In the genomic region with DNA sequence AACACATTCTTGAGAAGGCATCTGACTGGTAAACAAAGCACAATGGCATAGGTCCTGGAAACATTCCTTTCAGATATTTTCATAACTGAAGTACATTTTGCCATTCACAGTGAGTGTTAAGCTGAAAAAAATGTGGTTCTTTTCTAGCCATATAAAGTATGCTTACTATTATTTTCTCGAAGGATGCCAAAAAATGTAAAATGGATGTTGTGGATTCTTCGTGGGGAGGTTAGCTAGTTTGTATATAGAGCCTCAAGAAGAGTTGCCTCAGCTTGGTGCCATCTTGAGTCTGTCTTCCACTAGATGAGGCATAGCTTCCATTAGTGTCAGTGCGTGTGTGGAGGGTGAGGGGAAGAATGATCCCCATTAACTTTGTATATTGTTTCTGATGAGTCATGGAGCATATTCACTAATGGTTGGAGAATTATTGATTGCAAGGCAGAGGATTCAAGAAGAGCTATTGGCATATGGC, we compare ENCODE assay signal across 1 cellular context.
TF ChIP-seq lines count a peak whose summit lies in the region.

No MANE protein-coding gene starts in this region.

TF ChIP-seq in K562, 482 proteins besides CTCF, POLR2A, EP300 and RAD21 (continued from another document):
- TF ChIP-seq, protein P1, sequence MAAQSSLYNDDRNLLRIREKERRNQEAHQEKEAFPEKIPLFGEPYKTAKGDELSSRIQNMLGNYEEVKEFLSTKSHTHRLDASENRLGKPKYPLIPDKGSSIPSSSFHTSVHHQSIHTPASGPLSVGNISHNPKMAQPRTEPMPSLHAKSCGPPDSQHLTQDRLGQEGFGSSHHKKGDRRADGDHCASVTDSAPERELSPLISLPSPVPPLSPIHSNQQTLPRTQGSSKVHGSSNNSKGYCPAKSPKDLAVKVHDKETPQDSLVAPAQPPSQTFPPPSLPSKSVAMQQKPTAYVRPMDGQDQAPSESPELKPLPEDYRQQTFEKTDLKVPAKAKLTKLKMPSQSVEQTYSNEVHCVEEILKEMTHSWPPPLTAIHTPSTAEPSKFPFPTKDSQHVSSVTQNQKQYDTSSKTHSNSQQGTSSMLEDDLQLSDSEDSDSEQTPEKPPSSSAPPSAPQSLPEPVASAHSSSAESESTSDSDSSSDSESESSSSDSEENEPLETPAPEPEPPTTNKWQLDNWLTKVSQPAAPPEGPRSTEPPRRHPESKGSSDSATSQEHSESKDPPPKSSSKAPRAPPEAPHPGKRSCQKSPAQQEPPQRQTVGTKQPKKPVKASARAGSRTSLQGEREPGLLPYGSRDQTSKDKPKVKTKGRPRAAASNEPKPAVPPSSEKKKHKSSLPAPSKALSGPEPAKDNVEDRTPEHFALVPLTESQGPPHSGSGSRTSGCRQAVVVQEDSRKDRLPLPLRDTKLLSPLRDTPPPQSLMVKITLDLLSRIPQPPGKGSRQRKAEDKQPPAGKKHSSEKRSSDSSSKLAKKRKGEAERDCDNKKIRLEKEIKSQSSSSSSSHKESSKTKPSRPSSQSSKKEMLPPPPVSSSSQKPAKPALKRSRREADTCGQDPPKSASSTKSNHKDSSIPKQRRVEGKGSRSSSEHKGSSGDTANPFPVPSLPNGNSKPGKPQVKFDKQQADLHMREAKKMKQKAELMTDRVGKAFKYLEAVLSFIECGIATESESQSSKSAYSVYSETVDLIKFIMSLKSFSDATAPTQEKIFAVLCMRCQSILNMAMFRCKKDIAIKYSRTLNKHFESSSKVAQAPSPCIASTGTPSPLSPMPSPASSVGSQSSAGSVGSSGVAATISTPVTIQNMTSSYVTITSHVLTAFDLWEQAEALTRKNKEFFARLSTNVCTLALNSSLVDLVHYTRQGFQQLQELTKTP (IDR thresholded peaks at IDR 0.05; ENCODE audit: low read depth in 1 of 2, partially characterized antibody in 2 of 2): peak in 1 of 2 experiments; percentile 50
- no peak for TF ChIP-seq MBD1 (CRISPR knock-in tag; IDR thresholded peaks at IDR 0.05)
- no peak for TF ChIP-seq DLX4 (CRISPR knock-in tag; IDR thresholded peaks at IDR 0.05)
- no peak for TF ChIP-seq IRF2 (CRISPR knock-in tag; IDR thresholded peaks at IDR 0.05)
- no peak for TF ChIP-seq ZNF239 (CRISPR knock-in tag; IDR thresholded peaks at IDR 0.05)
- no peak for TF ChIP-seq NFYB (IDR thresholded peaks at IDR 0.05; ENCODE audit: extremely low read depth, insufficient read length)
- TF ChIP-seq, protein P2, sequence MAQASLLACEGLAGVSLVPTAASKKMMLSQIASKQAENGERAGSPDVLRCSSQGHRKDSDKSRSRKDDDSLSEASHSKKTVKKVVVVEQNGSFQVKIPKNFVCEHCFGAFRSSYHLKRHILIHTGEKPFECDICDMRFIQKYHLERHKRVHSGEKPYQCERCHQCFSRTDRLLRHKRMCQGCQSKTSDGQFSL (CRISPR knock-in tag; IDR thresholded peaks at IDR 0.05): no peak
- TF ChIP-seq, protein P2 (tag; IDR thresholded peaks at IDR 0.05): no peak
- TF ChIP-seq NFRKB (IDR thresholded peaks at IDR 0.05; ENCODE audit: low read depth): peak; percentile 67; the same call in 1 of the 2 replicates
- no peak for TF ChIP-seq ZBTB17 (CRISPR knock-in tag; IDR thresholded peaks at IDR 0.05)
- no peak for TF ChIP-seq ILK (tag; IDR thresholded peaks at IDR 0.05; ENCODE audit: borderline replicate concordance, low read depth)
- TF ChIP-seq RCOR1 (IDR thresholded peaks at IDR 0.05; ENCODE audit: borderline replicate concordance in 1 of 2, low read depth in 2 of 2, low read length in 2 of 2): no peak
- TF ChIP-seq TCF7 (IDR thresholded peaks at IDR 0.05; ENCODE audit: borderline replicate concordance): no peak
- TF ChIP-seq RREB1 (CRISPR knock-in tag; IDR thresholded peaks at IDR 0.05): no peak
- 0 out of 2 replicates have a peak, but pooled peaks have one; percentile 23 for TF ChIP-seq ATF7 (IDR thresholded peaks at IDR 0.05)
